Comparison of ENCODE assay signal across 11 cellular contexts in the genomic region with DNA sequence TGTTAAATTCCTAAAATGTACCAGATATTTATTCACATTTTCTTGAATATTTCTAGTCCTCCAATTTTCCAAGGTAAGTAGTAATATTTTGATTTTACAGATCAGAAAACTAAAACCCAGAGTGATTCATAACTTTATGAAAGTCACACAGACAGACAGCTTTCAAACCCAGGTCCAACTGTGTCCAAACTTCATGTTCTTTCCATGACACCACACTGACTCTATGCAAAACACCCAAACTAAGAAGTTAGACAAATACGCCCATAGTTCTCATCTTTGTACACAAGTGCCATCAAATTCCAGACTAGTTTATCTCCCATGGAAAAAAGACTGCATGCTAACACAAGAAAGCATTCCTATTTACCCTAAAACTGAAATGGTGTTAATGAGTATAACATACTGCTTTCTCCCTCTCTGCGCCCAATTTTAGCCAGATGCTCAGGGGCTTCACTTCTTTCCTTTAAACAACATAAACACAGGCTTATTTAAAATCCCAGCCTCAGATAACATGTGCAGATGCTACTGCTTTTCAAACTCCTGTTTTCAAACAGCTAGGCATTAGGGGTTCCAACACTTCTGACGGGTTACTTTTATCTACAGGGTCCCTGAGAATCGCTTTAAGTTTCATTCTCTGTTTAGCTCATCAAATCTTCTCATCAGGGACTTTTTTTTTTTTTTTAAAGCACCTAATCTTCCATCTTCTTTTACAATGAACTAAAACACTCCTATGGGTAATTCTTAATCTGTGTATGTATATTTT. TPM values are rescaled to one million over a fixed set of nuclear protein-coding genes. Genes with fewer than 3 reads are reported as not detected.
DNase-seq lines count a peak whose midpoint lies in the region; ATAC-seq and TF ChIP-seq lines count a peak whose summit lies in the region.
"Had no signal": no experiment of that assay in that cellular context is flagged by ENCODE, and none has a peak within 500 bp of the region (broad histone marks: within the 10 kb centered on the region; RNA-seq: fewer than 3 reads in every experiment).

No MANE protein-coding gene starts in this region.

- CTCF ChIA-PET in activated CD4-positive, alpha-beta T cell treated with anti-CD3 and anti-CD28 coated beads, Interleukin-2, amount 10 ng/mL, durations not matched to agents 7 days and 5 days (lab: Charles Lee), result interaction anchor here (0.7 to 1.5 kb wide), 7 partner anchors 9 to 834 kb away, joined by 3 to 10 read pairs (median 4); no protein-coding TSS in a partner anchor

- no peaks in the 10 kb centered on the region for H3K27me3 Mint-ChIP-seq in activated CD4-positive, alpha-beta T cell treated with anti-CD3 and anti-CD28 coated beads, Interleukin-2, amount 10 ng/mL, durations not matched to agents 7 days and 5 days
- H3K27me3 Mint-ChIP-seq in activated naive CD8-positive, alpha-beta T cell treated with anti-CD3 and anti-CD28 coated beads, Interleukin-2, amount 10 ng/mL, durations not matched to agents 7 days and 5 days, result no peaks in the 10 kb centered on the region

- no peaks in the 10 kb centered on the region for H3K9me3 ChIP-seq in spleen

- H3K27me3 ChIP-seq in spleen (replicated peaks in 1 of 7), result no peaks in the 10 kb centered on the region

- TF ChIP-seq POLR2A in spleen (IDR thresholded peaks at IDR 0.05), result no peak

- H3K9me3 Mint-ChIP-seq in activated CD4-positive, alpha-beta T cell treated with anti-CD3 and anti-CD28 coated beads, Interleukin-2, amount 10 ng/mL, durations not matched to agents 7 days and 5 days, result no peaks in the 10 kb centered on the region
- H3K9me3 Mint-ChIP-seq in activated naive CD8-positive, alpha-beta T cell treated with anti-CD3 and anti-CD28 coated beads, Interleukin-2, amount 10 ng/mL, durations not matched to agents 7 days and 5 days, result no peaks in the 10 kb centered on the region

- TF ChIP-seq CTCF in spleen (IDR thresholded peaks at IDR 0.05 in 8 of 11, conservative IDR thresholded peaks at IDR 0.05 in 3 of 11), result no peak

- no peak for DNase-seq in activated CD4-positive, alpha-beta T cell treated with anti-CD3 and anti-CD28 coated beads, Interleukin-2, amount 10 ng/mL, durations not matched to agents 7 days and 5 days
- no peak for DNase-seq in activated CD4-positive, alpha-beta T cell treated with anti-CD3 and anti-CD28 coated beads, Interleukin-2, amount 50 U/mL, for 1 hour
- DNase-seq in activated naive CD8-positive, alpha-beta T cell treated with anti-CD3 and anti-CD28 coated beads, Interleukin-2, amount 10 ng/mL, durations not matched to agents 7 days and 5 days, result no peak
- no peak for DNase-seq in spleen
- DNase-seq in AML-193 (lab: John Stamatoyannopoulos, UW), result no peak
- no peak for DNase-seq in hippocampal formation (lab: John Stamatoyannopoulos, UW)
- DNase-seq: GOT3, NCI-H2171 treated with DMSO at 0.1 percent for 48 hours, SHP77 treated with DMSO at 0.1 percent for 48 hours had no signal

- H3K36me3 ChIP-seq in spleen, result peaks cover 0 to 69% (median 9%) of the 10 kb centered on the region in 6 donors

- H3K36me3 Mint-ChIP-seq in activated CD4-positive, alpha-beta T cell treated with anti-CD3 and anti-CD28 coated beads, Interleukin-2, amount 10 ng/mL, durations not matched to agents 7 days and 5 days (ENCODE audit: low read depth), result peaks cover 32% of the 10 kb centered on the region
- peaks cover 29% of the 10 kb centered on the region for H3K36me3 Mint-ChIP-seq in activated naive CD8-positive, alpha-beta T cell treated with anti-CD3 and anti-CD28 coated beads, Interleukin-2, amount 10 ng/mL, durations not matched to agents 7 days and 5 days

- H3K27ac ChIP-seq in spleen, result peak overlapping the region in 6 of 8 donors; percentile 33 to 64 (median 50)

- H3K27ac Mint-ChIP-seq in activated CD4-positive, alpha-beta T cell treated with anti-CD3 and anti-CD28 coated beads, Interleukin-2, amount 10 ng/mL, durations not matched to agents 7 days and 5 days, result peak overlapping the region; percentile 68
- peak overlapping the region; percentile 63 for H3K27ac Mint-ChIP-seq in activated naive CD8-positive, alpha-beta T cell treated with anti-CD3 and anti-CD28 coated beads, Interleukin-2, amount 10 ng/mL, durations not matched to agents 7 days and 5 days

- peaks cover 19 to 97% (median 57%) of the 10 kb centered on the region in 6 donors for H3K4me1 ChIP-seq in spleen

- no peak overlapping the region for H3K4me3 ChIP-seq in spleen

- POLR2A ChIA-PET in activated CD4-positive, alpha-beta T cell treated with anti-CD3 and anti-CD28 coated beads, Interleukin-2, amount 10 ng/mL, durations not matched to agents 7 days and 5 days (lab: Charles Lee), result interaction anchor here (0.5 to 1.1 kb wide), 5 partner anchors 9 to 310 kb away, joined by 3 to 8 read pairs (median 3); no protein-coding TSS in a partner anchor
- POLR2A ChIA-PET in activated naive CD8-positive, alpha-beta T cell treated with anti-CD3 and anti-CD28 coated beads, Interleukin-2, amount 10 ng/mL, durations not matched to agents 7 days and 5 days (lab: Charles Lee), result no interaction called here

- intact Hi-C loops in spleen (cut with DNase I; ENCODE audit: low total_unique reads), result no loop called here

- peaks cover 37% of the 10 kb centered on the region for H3K4me1 Mint-ChIP-seq in activated CD4-positive, alpha-beta T cell treated with anti-CD3 and anti-CD28 coated beads, Interleukin-2, amount 10 ng/mL, durations not matched to agents 7 days and 5 days
- peaks cover 33% of the 10 kb centered on the region for H3K4me1 Mint-ChIP-seq in activated naive CD8-positive, alpha-beta T cell treated with anti-CD3 and anti-CD28 coated beads, Interleukin-2, amount 10 ng/mL, durations not matched to agents 7 days and 5 days

- H3K4me3 Mint-ChIP-seq in activated CD4-positive, alpha-beta T cell treated with anti-CD3 and anti-CD28 coated beads, Interleukin-2, amount 10 ng/mL, durations not matched to agents 7 days and 5 days, result peak overlapping the region; percentile 1
- H3K4me3 Mint-ChIP-seq in activated naive CD8-positive, alpha-beta T cell treated with anti-CD3 and anti-CD28 coated beads, Interleukin-2, amount 10 ng/mL, durations not matched to agents 7 days and 5 days, result peak overlapping the region; percentile 33

- ATAC-seq in HG03095 (IDR thresholded peaks at IDR 0.05; ENCODE audit: unreplicated experiment), result peak; percentile 46
- peak; percentile 68 for ATAC-seq in activated naive CD8-positive, alpha-beta T cell treated with anti-CD3 and anti-CD28 coated beads, Interleukin-2, amount 10 ng/mL, durations not matched to agents 7 days and 5 days (ENCODE audit: low read depth)
- ATAC-seq in HG03175 (IDR thresholded peaks at IDR 0.05; ENCODE audit: unreplicated experiment), result no peak

- whole genome bisulfite sequencing in spleen, 5 donors, result 64 to 73% (median 66%) methylated on average over 4 of the region's 4 CpGs

RNA-seq across cellular contexts. Expression of gene WASF2, which starts 44.6 kb away (rescaled TPM):
- total RNA-seq in activated CD4-positive, alpha-beta T cell treated with anti-CD3 and anti-CD28 coated beads, Interleukin-2, amount 10 ng/mL, durations not matched to agents 7 days and 5 days, result 100 to 1,000 TPM; 137 to 143 TPM
- total RNA-seq in activated naive CD8-positive, alpha-beta T cell treated with anti-CD3 and anti-CD28 coated beads, Interleukin-2, amount 10 ng/mL, durations not matched to agents 7 days and 5 days, result 100 to 1,000 TPM; 139 to 148 TPM
- 100 to 1,000 TPM in 4 of 7 donors, 10 to 100 TPM in 3; 92.1 to 196 (median 129) TPM for total RNA-seq in spleen
- 10 to 100 TPM; 17.2 to 36.8 (median 23.5) TPM for polyA plus RNA-seq in spleen

RNA-seq across cellular contexts. Expression of gene GPR3, which starts 52.9 kb away (rescaled TPM):
- under 1 TPM in 1 of 2 experiments, not detected in 1; 0.21 TPM for total RNA-seq in activated CD4-positive, alpha-beta T cell treated with anti-CD3 and anti-CD28 coated beads, Interleukin-2, amount 10 ng/mL, durations not matched to agents 7 days and 5 days
- total RNA-seq in activated naive CD8-positive, alpha-beta T cell treated with anti-CD3 and anti-CD28 coated beads, Interleukin-2, amount 10 ng/mL, durations not matched to agents 7 days and 5 days, result under 1 TPM; 0.42 to 0.43 TPM
- total RNA-seq in spleen, result under 1 TPM in 3 of 7 donors, not detected in 4; 0.17 to 0.40 (median 0.28) TPM
- under 1 TPM; 0.05 to 0.15 (median 0.10) TPM for polyA plus RNA-seq in spleen
